In genomic region chr2:238263204-238264071, GRCh38 we compare ENCODE assay signal across 8 cellular contexts.
A peak's percentile ranks its signal among the peaks of the same experiment; 100 is the strongest.
DNase-seq lines count a peak whose midpoint lies in the region; ATAC-seq and TF ChIP-seq lines count a peak whose summit lies in the region.

No MANE protein-coding gene starts in this region.

- no peak overlapping the region for H3K4me3 ChIP-seq in HAP-1

- TF ChIP-seq CTCF in C4-2B (conservative IDR thresholded peaks at IDR 0.05): peak; percentile 88

- H3K27ac ChIP-seq in C4-2B: peak overlapping the region; percentile 78

- no peaks in the 10 kb centered on the region for H3K27me3 ChIP-seq in HAP-1 (ENCODE audit: low read depth)

- no peaks in the 10 kb centered on the region for H3K9me3 ChIP-seq in HAP-1

- DNase-seq in HAP-1 (ENCODE audit: low spot score in 2 of 2) (peak; percentile 78 to 90), NCI-H748 treated with DMSO at 0.1 percent for 48 hours (lab: John Stamatoyannopoulos, UW) (peak; percentile 45), medulla oblongata (ENCODE audit: extremely low spot score) (peak; percentile 97)
- peak; percentile 77 to 81 for DNase-seq in activated CD4-positive, alpha-beta T cell treated with anti-CD3 and anti-CD28 coated beads, Interleukin-2, amount 50 U/mL, for 48 hours
- peak; percentile 54 for DNase-seq in effector CD8-positive, alpha-beta T cell (lab: John Stamatoyannopoulos, UW)
- peak; percentile 53 for DNase-seq in stimulated activated CD8-positive, alpha-beta memory T cell treated with anti-CD3 and anti-CD28 coated beads, Interleukin-12 subunit alpha, Interleukin-12 subunit beta, amount 100 ng/mL, for 1 hour (ENCODE audit: low read depth)

- in situ Hi-C loops in HAP-1 (cut with MboI; ENCODE audit: low sequenced_read_pairs): loop anchor here (10.0 kb wide), 1 partner anchor 409 kb away; the partner anchor contains the start of gene RAMP1

- H3K36me3 ChIP-seq in HAP-1 (replicated peaks): peaks cover 4% of the 10 kb centered on the region

- no peak for ATAC-seq in HG02588 (IDR thresholded peaks at IDR 0.05; ENCODE audit: unreplicated experiment)

- H3K4me1 ChIP-seq in HAP-1: no peaks in the 10 kb centered on the region

Comparison
In these comparisons a context has a peak if more than half of its experiments do, and no peak if none do; other contexts are left out.
1. DNase-seq: peak in every context shown above with its lines; median percentile 97 in medulla oblongata; 84 in HAP-1; 79 in activated CD4-positive, alpha-beta T cell treated with anti-CD3 and anti-CD28 coated beads, Interleukin-2, amount 50 U/mL, for 48 hours; 54 in effector CD8-positive, alpha-beta T cell; 53 in stimulated activated CD8-positive, alpha-beta memory T cell treated with anti-CD3 and anti-CD28 coated beads, Interleukin-12 subunit alpha, Interleukin-12 subunit beta, amount 100 ng/mL, for 1 hour; 45 in NCI-H748 treated with DMSO at 0.1 percent for 48 hours.